13 cellular contexts compared by ENCODE assay signal in genomic region chr12:111453071-111453989, GRCh38. TPM values are rescaled to one million over a fixed set of nuclear protein-coding genes. Genes with fewer than 3 reads are reported as not detected.
A peak's percentile ranks its signal among the peaks of the same experiment; 100 is the strongest.
DNase-seq lines count a peak whose midpoint lies in the region; ATAC-seq and TF ChIP-seq lines count a peak whose summit lies in the region.
"Had no signal": no experiment of that assay in that cellular context is flagged by ENCODE, and none has a peak within 500 bp of the region (broad histone marks: within the 10 kb centered on the region; RNA-seq: fewer than 3 reads in every experiment).

No MANE protein-coding gene starts in this region.

- CTCF ChIA-PET in HEK293T (lab: Yijun Ruan, JAX): interaction anchor here (1.5 to 2.8 kb wide), 2 partner anchors 56 to 57 kb away, joined by 4 to 37 read pairs; no protein-coding TSS in a partner anchor

- peaks cover 67% of the 10 kb centered on the region for H4K20me1 ChIP-seq in BLaER1

- 0 out of 2 replicates have a peak overlapping the region, but pooled peaks have one; percentile 36 for H3K9ac ChIP-seq in BLaER1
- H3K9ac ChIP-seq in colonic mucosa (ENCODE audit: low read depth in 2 of 2, low read length in 2 of 2): no peak overlapping the region

- ATAC-seq in naive thymus-derived CD8-positive, alpha-beta T cell: no peak
- no peak for ATAC-seq in GM21786 (IDR thresholded peaks at IDR 0.05; ENCODE audit: unreplicated experiment)

- H3K4me3 Mint-ChIP-seq in naive thymus-derived CD8-positive, alpha-beta T cell: no peak overlapping the region
- H3K4me3 Mint-ChIP-seq: memory B cell had no signal

- TF ChIP-seq POLR2A in GM19193 (IDR thresholded peaks at IDR 0.05; ENCODE audit: extremely low read depth, insufficient read depth, insufficient read length): peak; percentile 47

- H3K27ac Mint-ChIP-seq in naive thymus-derived CD8-positive, alpha-beta T cell: peak overlapping the region in 6 of 10 donors; percentile 1 to 70 (median 36)
- H3K27ac Mint-ChIP-seq: memory B cell, progenitor cell of endocrine pancreas had no signal

- POLR2A ChIA-PET in naive thymus-derived CD8-positive, alpha-beta T cell (lab: Charles Lee): no interaction called here
- POLR2A ChIA-PET in HEK293T (lab: Yijun Ruan, JAX): no interaction called here

- H3K4me3 ChIP-seq in BLaER1: no peak overlapping the region
- no peak overlapping the region for H3K4me3 ChIP-seq in colonic mucosa

- H3K9me3 Mint-ChIP-seq in naive thymus-derived CD8-positive, alpha-beta T cell: no peaks in the 10 kb centered on the region
- H3K9me3 Mint-ChIP-seq: memory B cell had no signal

- no peaks in the 10 kb centered on the region for H3K27me3 Mint-ChIP-seq in naive thymus-derived CD8-positive, alpha-beta T cell
- H3K27me3 Mint-ChIP-seq: memory B cell, progenitor cell of endocrine pancreas had no signal

- H3K4me1 Mint-ChIP-seq in naive thymus-derived CD8-positive, alpha-beta T cell: peaks cover 6 to 42% (median 16%) of the 10 kb centered on the region in 4 donors

- H3K27ac ChIP-seq in BLaER1 (no peak overlapping the region), colonic mucosa (no peak overlapping the region)

- intact Hi-C loops in colonic mucosa (cut with DNase I): no loop called here

- H3K9me3 ChIP-seq in BLaER1: no peaks in the 10 kb centered on the region
- no peaks in the 10 kb centered on the region for H3K9me3 ChIP-seq in colonic mucosa

- H3K27me3 ChIP-seq in BLaER1: no peaks in the 10 kb centered on the region
- H3K27me3 ChIP-seq in colonic mucosa: no peaks in the 10 kb centered on the region

- H3K4me1 ChIP-seq in BLaER1: peaks cover 16% of the 10 kb centered on the region
- no peaks in the 10 kb centered on the region for H3K4me1 ChIP-seq in colonic mucosa

- peaks cover 0 to 72% (median 6%) of the 10 kb centered on the region in 3 donors for H3K36me3 Mint-ChIP-seq in naive thymus-derived CD8-positive, alpha-beta T cell

- H3K36me3 ChIP-seq in BLaER1 (peaks cover 88% of the 10 kb centered on the region), colonic mucosa (peaks cover 27% of the 10 kb centered on the region)

- DNase-seq in colonic mucosa (peak; percentile 9), HEK293T (ENCODE audit: extremely low spot score) (no peak), NCI-H1417 treated with DMSO at 0.1 percent for 48 hours (lab: John Stamatoyannopoulos, UW) (no peak)
- DNase-seq in naive thymus-derived CD8-positive, alpha-beta T cell: no peak
- DNase-seq: COR-L47; NCI-H2107; OCI-M1; stimulated activated naive CD4-positive, alpha-beta T cell treated with Interleukin-2 at 50 U/mL for 16 hours had no signal

- H3K4me2 ChIP-seq in BLaER1: peak overlapping the region; percentile 34

- TF ChIP-seq CTCF in colonic mucosa (IDR thresholded peaks at IDR 0.05): no peak

TF ChIP-seq in HEK293T, 16 proteins besides CTCF, POLR2A, EP300 and RAD21:
- TF ChIP-seq NFRKB (IDR thresholded peaks at IDR 0.05) (no peak), SUZ12 (IDR thresholded peaks at IDR 0.05) (no peak)

RNA-seq across cellular contexts. Expression of gene SH2B3, which starts 47.6 kb away (rescaled TPM):
- 10 to 100 TPM; 26.4 to 40.9 TPM for total RNA-seq in colonic mucosa
- 10 to 100 TPM; 12.5 to 12.8 TPM for total RNA-seq in naive thymus-derived CD8-positive, alpha-beta T cell
- polyA plus RNA-seq in naive thymus-derived CD8-positive, alpha-beta T cell: 1 to 10 TPM; 2.1 to 5.3 (median 3.2) TPM
